Comparison of ENCODE assay signal across 30 cellular contexts in the genomic region with DNA sequence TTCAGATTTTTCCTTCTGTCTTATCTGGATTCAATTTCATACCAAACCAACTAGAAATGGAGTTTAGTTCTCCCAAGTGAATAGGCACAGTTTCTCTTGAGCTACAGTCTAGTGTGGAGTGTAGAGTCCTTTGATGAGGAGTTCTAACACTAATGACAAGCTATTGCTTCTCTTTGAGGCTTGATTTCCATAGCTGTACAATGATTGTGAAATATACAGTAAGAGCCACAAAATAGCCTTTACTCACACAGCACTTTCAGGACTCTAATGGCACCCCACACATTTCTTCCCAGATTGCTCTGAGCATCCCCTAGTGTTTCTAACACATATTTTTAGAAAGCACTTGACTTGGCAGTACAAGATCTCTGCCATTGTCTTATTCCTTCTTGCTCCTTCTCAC.
"Had no signal": no experiment of that assay in that cellular context is flagged by ENCODE, and none has a peak within 500 bp of the region (broad histone marks: within the 10 kb centered on the region; RNA-seq: fewer than 3 reads in every experiment).

No MANE protein-coding gene starts in this region.

- H3K27me3 Mint-ChIP-seq: activated CD4-positive, alpha-beta memory T cell treated with anti-CD3 and anti-CD28 coated beads, Interleukin-2, amount 10 ng/mL, durations not matched to agents 7 days and 5 days; activated CD4-positive, alpha-beta T cell treated with anti-CD3 and anti-CD28 coated beads, Interleukin-2, amount 10 ng/mL, durations not matched to agents 7 days and 5 days; activated naive CD4-positive, alpha-beta T cell treated with anti-CD3 and anti-CD28 coated beads, Interleukin-2, amount 10 ng/mL, durations not matched to agents 7 days and 5 days; activated naive CD8-positive, alpha-beta T cell treated with anti-CD3 and anti-CD28 coated beads, Interleukin-2, amount 10 ng/mL, durations not matched to agents 7 days and 5 days; activated T-cell treated with anti-CD3 and anti-CD28 coated beads, Interleukin-2, amount 50 U/mL, for 24 hours; brain; T-helper 17 cell had no signal

- H3K4me3 Mint-ChIP-seq: activated CD4-positive, alpha-beta memory T cell treated with anti-CD3 and anti-CD28 coated beads, Interleukin-2, amount 10 ng/mL, durations not matched to agents 7 days and 5 days; activated CD4-positive, alpha-beta T cell treated with anti-CD3 and anti-CD28 coated beads, Interleukin-2, amount 10 ng/mL, durations not matched to agents 7 days and 5 days; activated naive CD4-positive, alpha-beta T cell treated with anti-CD3 and anti-CD28 coated beads, Interleukin-2, amount 10 ng/mL, durations not matched to agents 7 days and 5 days; activated naive CD8-positive, alpha-beta T cell treated with anti-CD3 and anti-CD28 coated beads, Interleukin-2, amount 10 ng/mL, durations not matched to agents 7 days and 5 days; activated T-cell treated with anti-CD3 and anti-CD28 coated beads, Interleukin-2, amount 50 U/mL, for 24 hours; activated T-cell treated with anti-CD3 and anti-CD28 coated beads, Interleukin-2, amount 50 U/mL, for 72 hours; brain; T-helper 17 cell; T-helper 2 cell treated with Interferon-gamma antibody and Interleukin-4, amounts not matched to agents 5 μg/mL and 100 μg/mL, for 36 hours had no signal

- H3K27me3 ChIP-seq: ascending aorta, breast epithelium, cardiac muscle cell, colonic mucosa had no signal

- DNase-seq: activated CD4-positive, alpha-beta memory T cell treated with anti-CD3 and anti-CD28 coated beads, Interleukin-2, amount 10 ng/mL, durations not matched to agents 7 days and 5 days; activated CD4-positive, alpha-beta T cell treated with anti-CD3 and anti-CD28 coated beads for 4 hours; activated CD4-positive, alpha-beta T cell treated with anti-CD3 and anti-CD28 coated beads, Interleukin-2, amount 10 ng/mL, durations not matched to agents 7 days and 5 days; activated CD4-positive, alpha-beta T cell treated with anti-CD3 and anti-CD28 coated beads, Interleukin-2, amount 50 U/mL, for 4 hours; activated CD4-positive, CD25-positive, alpha-beta regulatory T cell; activated CD4-positive, CD25-positive, alpha-beta regulatory T cell treated with anti-CD3 and anti-CD28 coated beads, Interleukin-2, amount 50 U/mL, for 72 hours; activated CD8-positive, alpha-beta memory T cell treated with anti-CD3 and anti-CD28 coated beads, Interleukin-2, amount 50 U/mL, for 48 hours; activated gamma-delta T cell; activated naive CD4-positive, alpha-beta T cell; activated naive CD4-positive, alpha-beta T cell treated with anti-CD3 and anti-CD28 coated beads, Interleukin-2, amount 10 ng/mL, durations not matched to agents 7 days and 5 days; activated naive CD8-positive, alpha-beta T cell treated with anti-CD3 and anti-CD28 coated beads, Interleukin-2, amount 10 ng/mL, durations not matched to agents 7 days and 5 days; activated T-cell treated with anti-CD3 and anti-CD28 coated beads for 4 hours; activated T-cell treated with anti-CD3 and anti-CD28 coated beads, Interleukin-2, amount 50 U/mL, for 24 hours; activated T-cell treated with anti-CD3 and anti-CD28 coated beads, Interleukin-2, amount 50 U/mL, for 72 hours; central memory CD4-positive, alpha-beta T cell; cerebellar nuclear complex; colonic mucosa; effector CD8-positive, alpha-beta T cell; foreskin fibroblast; head of caudate nucleus; T-helper 1 cell; T-helper 17 cell; T1000 had no signal

- H3K4me1 Mint-ChIP-seq: activated CD4-positive, alpha-beta memory T cell treated with anti-CD3 and anti-CD28 coated beads, Interleukin-2, amount 10 ng/mL, durations not matched to agents 7 days and 5 days; activated CD4-positive, alpha-beta T cell treated with anti-CD3 and anti-CD28 coated beads, Interleukin-2, amount 10 ng/mL, durations not matched to agents 7 days and 5 days; activated naive CD4-positive, alpha-beta T cell treated with anti-CD3 and anti-CD28 coated beads, Interleukin-2, amount 10 ng/mL, durations not matched to agents 7 days and 5 days; activated naive CD8-positive, alpha-beta T cell treated with anti-CD3 and anti-CD28 coated beads, Interleukin-2, amount 10 ng/mL, durations not matched to agents 7 days and 5 days; T-helper 17 cell had no signal

- H3K27ac ChIP-seq: ascending aorta, breast epithelium, cardiac muscle cell, colonic mucosa had no signal

- H3K36me3 ChIP-seq: ascending aorta, breast epithelium, cardiac muscle cell, colonic mucosa had no signal

- ATAC-seq: activated naive CD4-positive, alpha-beta T cell treated with anti-CD3 and anti-CD28 coated beads, Interleukin-2, amount 50 U/mL, for 72 hours; activated T-cell treated with anti-CD3 and anti-CD28 coated beads, Interleukin-2, amount 50 U/mL, for 72 hours; esophagus mucosa; T-helper 17 cell had no signal

- H3K4me1 ChIP-seq: ascending aorta, breast epithelium, colonic mucosa had no signal

- H3K9me3 Mint-ChIP-seq: activated naive CD8-positive, alpha-beta T cell treated with anti-CD3 and anti-CD28 coated beads, Interleukin-2, amount 10 ng/mL, durations not matched to agents 7 days and 5 days; brain had no signal

- H3K27ac Mint-ChIP-seq: activated CD4-positive, alpha-beta memory T cell treated with anti-CD3 and anti-CD28 coated beads, Interleukin-2, amount 10 ng/mL, durations not matched to agents 7 days and 5 days; activated CD4-positive, alpha-beta T cell treated with anti-CD3 and anti-CD28 coated beads, Interleukin-2, amount 10 ng/mL, durations not matched to agents 7 days and 5 days; activated naive CD4-positive, alpha-beta T cell treated with anti-CD3 and anti-CD28 coated beads, Interleukin-2, amount 10 ng/mL, durations not matched to agents 7 days and 5 days; activated naive CD4-positive, alpha-beta T cell treated with anti-CD3 and anti-CD28 coated beads, Interleukin-2, amount 50 U/mL, for 72 hours; activated naive CD8-positive, alpha-beta T cell treated with anti-CD3 and anti-CD28 coated beads, Interleukin-2, amount 10 ng/mL, durations not matched to agents 7 days and 5 days; activated T-cell treated with anti-CD3 and anti-CD28 coated beads, Interleukin-2, amount 50 U/mL, for 24 hours; activated T-cell treated with anti-CD3 and anti-CD28 coated beads, Interleukin-2, amount 50 U/mL, for 72 hours; T-helper 17 cell; T-helper 2 cell treated with Interferon-gamma antibody and Interleukin-4, amounts not matched to agents 5 μg/mL and 100 μg/mL, for 36 hours had no signal

- H3K4me3 ChIP-seq: ascending aorta, breast epithelium, cardiac muscle cell, colonic mucosa had no signal

- H3K36me3 Mint-ChIP-seq: activated naive CD4-positive, alpha-beta T cell treated with anti-CD3 and anti-CD28 coated beads, Interleukin-2, amount 10 ng/mL, durations not matched to agents 7 days and 5 days; activated naive CD4-positive, alpha-beta T cell treated with anti-CD3 and anti-CD28 coated beads, Interleukin-2, amount 50 U/mL, for 72 hours; activated naive CD8-positive, alpha-beta T cell treated with anti-CD3 and anti-CD28 coated beads, Interleukin-2, amount 10 ng/mL, durations not matched to agents 7 days and 5 days; brain had no signal

- H3K9me3 ChIP-seq: ascending aorta, breast epithelium, colonic mucosa had no signal
